In the genomic region with DNA sequence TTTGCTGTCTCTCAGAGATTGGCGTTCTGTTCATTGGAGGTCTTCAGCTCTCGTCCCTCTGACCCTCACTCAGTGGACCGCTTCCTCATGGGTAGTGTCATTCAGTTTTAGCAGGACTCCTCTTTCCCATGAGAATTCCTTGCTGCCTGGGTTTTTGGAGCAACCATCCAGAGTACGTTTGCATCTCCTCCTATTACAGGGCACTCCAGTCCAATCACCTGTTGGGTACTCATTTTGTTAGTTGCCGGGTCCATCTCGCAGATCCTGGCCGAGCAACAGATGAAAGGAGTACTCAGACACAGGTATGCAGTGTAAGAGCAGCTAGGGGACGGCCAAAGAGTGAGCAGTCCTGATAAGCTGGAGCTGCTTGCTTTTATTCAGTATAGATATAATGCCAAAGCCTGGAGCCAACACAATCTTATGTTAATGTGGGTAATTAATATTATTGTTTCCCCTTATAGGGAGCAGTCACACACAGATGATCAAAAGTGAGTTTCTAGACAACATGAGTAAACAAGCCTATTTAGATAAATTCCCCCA, we compare ENCODE assay signal across 18 cellular contexts. TPM values are rescaled to one million over a fixed set of nuclear protein-coding genes. Genes with fewer than 3 reads are reported as not detected.
"Had no signal": no experiment of that assay in that cellular context is flagged by ENCODE, and none has a peak within 500 bp of the region (broad histone marks: within the 10 kb centered on the region; RNA-seq: fewer than 3 reads in every experiment).

No MANE protein-coding gene starts in this region.

- H3K9ac ChIP-seq: neural progenitor cell, parathyroid adenoma had no signal

- DNase-seq: dorsolateral prefrontal cortex; effector CD4-positive, alpha-beta T cell; hypothalamus; kidney; midbrain; naive thymus-derived CD4-positive, alpha-beta T cell; right lobe of liver; stimulated activated CD4-positive, alpha-beta T cell treated with anti-CD3 and anti-CD28 coated beads, Interleukin-2, amount 100 ng/mL, for 24 hours; stimulated activated CD4-positive, alpha-beta T cell treated with anti-CD3 and anti-CD28 coated beads, Interleukin-4, amount 100 ng/mL, for 4 hours; stimulated activated naive CD8-positive, alpha-beta T cell treated with anti-CD3 and anti-CD28 coated beads, Interleukin-15, Interleukin-2, amounts not matched to agents 100 U/mL and 50 U/mL, for 24 hours; substantia nigra; testis; tibial artery had no signal

- H3K27ac ChIP-seq: dorsolateral prefrontal cortex, neural progenitor cell, parathyroid adenoma, right lobe of liver, testis, tibial artery had no signal

- H3K4me2 ChIP-seq: neural progenitor cell, smooth muscle cell had no signal

- H3K79me2 ChIP-seq: parathyroid adenoma had no signal

- H3K4me1 ChIP-seq: neural progenitor cell, parathyroid adenoma, right lobe of liver, testis, tibial artery had no signal

- H3K9me3 ChIP-seq: right lobe of liver, testis, tibial artery had no signal

- H3K4me3 ChIP-seq: dorsolateral prefrontal cortex, lung, neural progenitor cell, right lobe of liver, smooth muscle cell, testis, tibial artery had no signal

- H3K27me3 ChIP-seq: dorsolateral prefrontal cortex, neural progenitor cell, right lobe of liver, testis, tibial artery had no signal

- H3K36me3 ChIP-seq: neural progenitor cell, right lobe of liver, tibial artery had no signal

RNA-seq across cellular contexts. Expression of gene ISG20, which starts 49.6 kb away (rescaled TPM):
- total RNA-seq: frontal cortex had no signal
